ENCODE assay signal across 8 cellular contexts in the genomic region with DNA sequence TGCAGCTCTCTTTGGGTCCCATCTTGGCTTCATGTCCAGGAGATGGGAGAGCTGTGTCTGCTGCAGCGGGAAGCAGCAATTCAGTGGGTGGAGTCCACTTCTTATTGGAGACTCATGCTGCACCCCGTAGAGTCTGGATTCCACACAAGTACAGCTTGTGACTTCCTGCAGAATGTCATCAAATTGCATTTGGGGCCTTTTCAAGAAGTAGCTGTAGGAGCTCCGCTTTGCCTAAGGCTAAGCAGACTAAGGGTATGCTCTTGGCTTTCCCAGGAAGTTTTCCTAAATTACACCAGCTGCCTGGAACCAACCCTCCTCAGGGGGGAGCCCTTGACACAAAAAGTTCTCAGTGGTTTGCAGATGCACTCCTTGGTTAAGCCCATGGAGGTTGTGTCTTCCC. TPM values are rescaled to one million over a fixed set of nuclear protein-coding genes. Genes with fewer than 3 reads are reported as not detected.
DNase-seq lines count a peak whose midpoint lies in the region; ATAC-seq and TF ChIP-seq lines count a peak whose summit lies in the region.

No MANE protein-coding gene starts in this region.

- H3K4me3 Mint-ChIP-seq in activated naive CD4-positive, alpha-beta T cell treated with anti-CD3 and anti-CD28 coated beads for 36 hours = no peak overlapping the region
- H3K4me3 Mint-ChIP-seq in type B pancreatic cell = no peak overlapping the region

- no peaks in the 10 kb centered on the region for H4K20me1 ChIP-seq in PC-3 (ENCODE audit: low read length)
- H4K20me1 ChIP-seq in fibroblast of lung (ENCODE audit: control insufficient read depth, extremely low read depth, insufficient read depth, low read length) = no peaks in the 10 kb centered on the region

- no peaks in the 10 kb centered on the region for H3K27me3 ChIP-seq in PC-3 (ENCODE audit: low read length)
- H3K27me3 ChIP-seq in fibroblast of lung (ENCODE audit: control insufficient read depth, insufficient read depth, low read length) = no peaks in the 10 kb centered on the region

- TSS peak; percentile 58 for BruUV-seq in PC-3 (replicated peaks; lab: Mats Ljungman, UMichigan)

- H3K9me2 ChIP-seq in PC-3 (replicated peaks; ENCODE audit: low read length) = no peaks in the 10 kb centered on the region

- H3K9ac ChIP-seq in PC-3 (ENCODE audit: low read length) = no peak overlapping the region
- H3K9ac ChIP-seq in fibroblast of lung (ENCODE audit: insufficient read depth, low read length) = no peak overlapping the region

- H3K27ac Mint-ChIP-seq in activated naive CD4-positive, alpha-beta T cell treated with anti-CD3 and anti-CD28 coated beads for 36 hours = no peak overlapping the region
- no peak overlapping the region for H3K27ac Mint-ChIP-seq in type B pancreatic cell

- ATAC-seq in PC-3 (peak; percentile 66), GM21381 (IDR thresholded peaks at IDR 0.05; ENCODE audit: unreplicated experiment) (no peak), GM18511 (IDR thresholded peaks at IDR 0.05; ENCODE audit: unreplicated experiment) (no peak)

- H3K9me3 Mint-ChIP-seq in activated naive CD4-positive, alpha-beta T cell treated with anti-CD3 and anti-CD28 coated beads for 36 hours = no peaks in the 10 kb centered on the region
- H3K9me3 Mint-ChIP-seq in type B pancreatic cell = no peaks in the 10 kb centered on the region

- H3K27me3 Mint-ChIP-seq in activated naive CD4-positive, alpha-beta T cell treated with anti-CD3 and anti-CD28 coated beads for 36 hours (ENCODE audit: low read depth) = no peaks in the 10 kb centered on the region
- peaks cover 7% of the 10 kb centered on the region for H3K27me3 Mint-ChIP-seq in type B pancreatic cell

- H3K79me2 ChIP-seq in PC-3 (ENCODE audit: low read length) = no peaks in the 10 kb centered on the region
- no peaks in the 10 kb centered on the region for H3K79me2 ChIP-seq in fibroblast of lung (ENCODE audit: control insufficient read depth, insufficient read depth, low read length)

- CTCF ChIA-PET in activated naive CD4-positive, alpha-beta T cell treated with anti-CD3 and anti-CD28 coated beads for 36 hours (lab: Charles Lee) = interaction anchor here (0.6 to 1.4 kb wide), 4 partner anchors 17 to 103 kb away, joined by 4 to 5 read pairs (median 5); no protein-coding TSS in a partner anchor
- CTCF ChIA-PET in PC-3 (lab: Charles Lee) = interaction anchor here (1.4 kb wide), 1 partner anchor 11 kb away, joined by 3 read pairs; no protein-coding TSS in a partner anchor

- intact Hi-C loops in activated naive CD4-positive, alpha-beta T cell treated with anti-CD3 and anti-CD28 coated beads for 36 hours (cut with micrococcal nuclease) = loop anchor here (1.0 kb wide), 1 partner anchor 103 kb away; no protein-coding TSS in a partner anchor
- intact Hi-C loops in PC-3 (cut with micrococcal nuclease) = loop anchor here (2.0 kb wide), 2 partner anchors 20 to 96 kb away; a partner anchor contains a TSS

- H3K4me3 ChIP-seq in PC-3 (ENCODE audit: low read length) = peak overlapping the region; percentile 21; the same call in 1 of the 2 replicates
- H3K4me3 ChIP-seq in fibroblast of lung (replicated peaks in 1 of 4; ENCODE audit: control extremely low read depth in 1 of 4, insufficient read depth in 1 of 4, low read depth in 3 of 4, low read length in 4 of 4) = no peak overlapping the region

- DNase-seq in activated naive CD4-positive, alpha-beta T cell treated with anti-CD3 and anti-CD28 coated beads for 36 hours = peak; percentile 30
- no peak for DNase-seq in activated naive CD4-positive, alpha-beta T cell treated with anti-CD3 and anti-CD28 coated beads, Interleukin-2, amount 50 U/mL, for 16 hours
- peak; percentile 64 for DNase-seq in PC-3
- DNase-seq in fibroblast of lung (ENCODE audit: low read depth in 2 of 2) = peak in 1 of 2 donors; percentile 56
- DNase-seq in type B pancreatic cell (ENCODE audit: extremely low spot score, unreplicated experiment) = no peak
- DNase-seq in activated CD8-positive, alpha-beta memory T cell treated with anti-CD3 and anti-CD28 coated beads for 24 hours = no peak

- peaks cover 1% of the 10 kb centered on the region for H3K4me1 Mint-ChIP-seq in activated naive CD4-positive, alpha-beta T cell treated with anti-CD3 and anti-CD28 coated beads for 36 hours (ENCODE audit: low read depth)
- H3K4me1 Mint-ChIP-seq in type B pancreatic cell (ENCODE audit: unreplicated experiment) = peaks cover 20% of the 10 kb centered on the region

- H3K27ac ChIP-seq in PC-3 (ENCODE audit: low read length) (peak overlapping the region; percentile 74), fibroblast of lung (ENCODE audit: insufficient read depth, low read length) (no peak overlapping the region)

- H3K36me3 Mint-ChIP-seq in activated naive CD4-positive, alpha-beta T cell treated with anti-CD3 and anti-CD28 coated beads for 36 hours (ENCODE audit: low read depth) = no peaks in the 10 kb centered on the region
- no peaks in the 10 kb centered on the region for H3K36me3 Mint-ChIP-seq in type B pancreatic cell

- H3K4me1 ChIP-seq in PC-3 (ENCODE audit: insufficient read depth, low read length) = peaks cover 24% of the 10 kb centered on the region
- no peaks in the 10 kb centered on the region for H3K4me1 ChIP-seq in fibroblast of lung (ENCODE audit: control insufficient read depth, extremely low read depth, insufficient read depth, low read length)

- peak overlapping the region; percentile 69 for H3K4me2 ChIP-seq in PC-3 (ENCODE audit: low read length)
- H3K4me2 ChIP-seq in fibroblast of lung (ENCODE audit: extremely low read depth, insufficient read depth, low read length) = no peak overlapping the region

- H3F3A ChIP-seq in PC-3 (ENCODE audit: low read length, unreplicated experiment) = no peaks in the 10 kb centered on the region

- H3K36me3 ChIP-seq in PC-3 (ENCODE audit: low read depth, low read length) (no peaks in the 10 kb centered on the region), fibroblast of lung (ENCODE audit: control insufficient read depth, insufficient read depth, low read length) (no peaks in the 10 kb centered on the region)

- H3K9me3 ChIP-seq in PC-3 (ENCODE audit: low read length) (no peaks in the 10 kb centered on the region), fibroblast of lung (ENCODE audit: control insufficient read depth, insufficient read depth, low read depth, low read length) (no peaks in the 10 kb centered on the region)

- POLR2A ChIA-PET in PC-3 (lab: Charles Lee; ENCODE audit: unreplicated experiment) = interaction anchor here (0.7 kb wide), 1 partner anchor 18 kb away, joined by 3 read pairs; a partner anchor contains a TSS

- peak; percentile 72 for TF ChIP-seq CTCF in PC-3 (conservative IDR thresholded peaks at IDR 0.05; ENCODE audit: low read depth, low read length)
- peak; percentile 65 to 67 for TF ChIP-seq CTCF in fibroblast of lung (conservative IDR thresholded peaks at IDR 0.05 in 1 of 2, IDR thresholded peaks at IDR 0.05 in 1 of 2; ENCODE audit: low read depth in 1 of 2, low read length in 2 of 2)
- peak; percentile 45 for TF ChIP-seq CTCF in type B pancreatic cell (conservative IDR thresholded peaks at IDR 0.05)

- H2AFZ ChIP-seq in PC-3 (ENCODE audit: low read length) (peak overlapping the region; percentile 51), fibroblast of lung (ENCODE audit: low read length) (no peak overlapping the region)

RNA-seq across cellular contexts. Expression of a gene that starts 5.7 kb away (rescaled TPM):
- total RNA-seq in activated naive CD4-positive, alpha-beta T cell treated with anti-CD3 and anti-CD28 coated beads for 36 hours = 1 to 10 TPM; 4.8 to 5.0 TPM
- 10.4 and 13.2 TPM in 2 replicates for total RNA-seq in PC-3 (2014; rRNA removed)
- 12.1 and 14.9 TPM in 2 replicates for total RNA-seq in fibroblast of lung
- 6.6 and 9.1 TPM in 2 replicates for polyA plus RNA-seq in fibroblast of lung
- 4.7 and 6.3 TPM in 2 replicates for polyA plus RNA-seq in fibroblast of lung (2012)
- 6.6 and 10.1 TPM in 2 replicates for polyA minus RNA-seq in fibroblast of lung (ENCODE audit: low replicate concordance)
- total RNA-seq in type B pancreatic cell (ENCODE audit: low replicate concordance) = 5.7 and 6.8 TPM in 2 replicates

RNA-seq across cellular contexts. Expression of a gene that starts 18.3 kb away (rescaled TPM):
- 10 to 100 TPM; 18.5 to 21.2 TPM for total RNA-seq in activated naive CD4-positive, alpha-beta T cell treated with anti-CD3 and anti-CD28 coated beads for 36 hours
- total RNA-seq in PC-3 (2014; rRNA removed) = 36.1 and 36.8 TPM in 2 replicates
- total RNA-seq in fibroblast of lung = 18.2 and 22.3 TPM in 2 replicates
- 32.0 and 33.1 TPM in 2 replicates for polyA plus RNA-seq in fibroblast of lung
- polyA plus RNA-seq in fibroblast of lung (2012) = 21.9 and 28.0 TPM in 2 replicates
- polyA minus RNA-seq in fibroblast of lung (ENCODE audit: low replicate concordance) = 18.3 and 19.8 TPM in 2 replicates
- 29.4 and 39.7 TPM in 2 replicates for total RNA-seq in type B pancreatic cell (ENCODE audit: low replicate concordance)

RNA-seq across cellular contexts. Expression of a gene that starts 45.8 kb away (rescaled TPM):
- total RNA-seq in activated naive CD4-positive, alpha-beta T cell treated with anti-CD3 and anti-CD28 coated beads for 36 hours = 10 to 100 TPM; 44.5 to 49.2 TPM
- total RNA-seq in PC-3 (2014; rRNA removed) (68.3 and 83.7 TPM in 2 replicates), fibroblast of lung (58.3 and 65.6 TPM in 2 replicates), type B pancreatic cell (ENCODE audit: low replicate concordance) (45.9 and 55.7 TPM in 2 replicates)
- polyA plus RNA-seq in fibroblast of lung = 72.1 and 81.4 TPM in 2 replicates
- polyA plus RNA-seq in fibroblast of lung (2012) = 42.3 and 49.5 TPM in 2 replicates
- 15.3 and 17.7 TPM in 2 replicates for polyA minus RNA-seq in fibroblast of lung (ENCODE audit: low replicate concordance)

RNA-seq across cellular contexts. Expression of a gene that starts 49.3 kb away (rescaled TPM):
- not detected for total RNA-seq in activated naive CD4-positive, alpha-beta T cell treated with anti-CD3 and anti-CD28 coated beads for 36 hours
- total RNA-seq in PC-3 (2014; rRNA removed) = not detected in 2 replicates
- not detected in 2 replicates for total RNA-seq in fibroblast of lung
- polyA plus RNA-seq in fibroblast of lung = not detected in 2 replicates
- polyA plus RNA-seq in fibroblast of lung (2012) = not detected in 2 replicates
- not detected in 2 replicates for polyA minus RNA-seq in fibroblast of lung (ENCODE audit: low replicate concordance)
- not detected in 2 replicates for total RNA-seq in type B pancreatic cell (ENCODE audit: low replicate concordance)

Comparison
In these comparisons a context has a peak if more than half of its experiments do, and no peak if none do; other contexts are left out.
1. DNase-seq: peak in activated naive CD4-positive, alpha-beta T cell treated with anti-CD3 and anti-CD28 coated beads for 36 hours (single experiment) and PC-3 (single experiment); none in activated naive CD4-positive, alpha-beta T cell treated with anti-CD3 and anti-CD28 coated beads, Interleukin-2, amount 50 U/mL, for 16 hours (single experiment), type B pancreatic cell (single experiment) and activated CD8-positive, alpha-beta memory T cell treated with anti-CD3 and anti-CD28 coated beads for 24 hours (single experiment).
2. Peak in every context shown above with its lines, with median percentiles within 50 percentile points of each other: CTCF ChIP-seq.